ENCODE assay signal across 9 cellular contexts in the genomic region with DNA sequence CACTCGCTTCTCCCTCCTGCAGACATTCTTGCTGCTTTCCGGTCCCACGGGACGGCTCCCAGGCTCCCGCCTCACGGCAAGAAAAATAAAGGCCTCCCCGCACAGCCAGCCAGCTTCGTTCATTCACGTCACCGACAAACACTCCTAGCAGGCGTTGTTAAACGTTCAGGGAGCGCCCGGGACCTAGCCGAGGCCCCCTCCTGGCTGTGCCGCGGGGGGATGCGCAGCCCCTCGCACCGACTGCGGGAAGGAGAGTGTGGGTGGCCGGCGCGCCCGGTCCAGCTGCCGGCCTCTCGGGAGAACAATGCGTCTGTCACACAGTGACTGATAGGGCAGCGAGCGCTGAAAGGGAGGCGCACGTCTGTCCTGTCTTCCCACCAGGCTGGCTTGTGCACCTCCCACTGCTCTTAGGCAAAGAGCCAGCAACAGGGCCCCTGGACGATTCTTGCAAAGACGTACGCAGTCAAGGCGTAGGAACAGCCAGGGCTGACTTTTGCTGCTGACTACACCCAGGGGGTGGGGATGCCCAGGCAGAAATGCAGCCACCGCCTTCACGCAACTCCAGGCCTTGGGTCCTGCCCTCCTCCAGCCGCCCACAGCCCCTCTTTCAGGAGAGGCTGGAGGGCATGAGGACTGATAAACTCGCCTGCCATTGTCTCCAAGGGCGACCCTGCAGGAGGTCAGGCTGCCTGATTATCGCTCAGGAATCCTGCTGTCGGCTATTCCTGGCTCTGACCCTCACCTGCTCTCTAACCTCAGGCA.
A peak's percentile ranks its signal among the peaks of the same experiment; 100 is the strongest.
DNase-seq lines count a peak whose midpoint lies in the region; ATAC-seq and TF ChIP-seq lines count a peak whose summit lies in the region.
"Had no signal": no experiment of that assay in that cellular context is flagged by ENCODE, and none has a peak within 500 bp of the region (broad histone marks: within the 10 kb centered on the region; RNA-seq: fewer than 3 reads in every experiment).

No MANE protein-coding gene starts in this region.

- no peaks in the 10 kb centered on the region for H3K36me3 ChIP-seq in skeletal muscle satellite cell (ENCODE audit: insufficient read depth, low read length)

- peaks cover 0 to 4% (median 0%) of the 10 kb centered on the region in 5 experiments for H3K9me3 Mint-ChIP-seq in brain
- H3K9me3 Mint-ChIP-seq: activated T-cell treated with anti-CD3 and anti-CD28 coated beads, Interleukin-2, amount 50 U/mL, for 72 hours had no signal

- H3K4me1 ChIP-seq in skeletal muscle satellite cell (ENCODE audit: control insufficient read depth, insufficient read depth, low read length) = peaks cover 13% of the 10 kb centered on the region

- DNase-seq in AG20443 (ENCODE audit: low spot score) (peak; percentile 21), NB4 (ENCODE audit: low read depth) (peak; percentile 21), iPS-NIHi11 (ENCODE audit: low spot score) (peak; percentile 48)
- DNase-seq: activated T-cell treated with anti-CD3 and anti-CD28 coated beads, Interleukin-2, amount 50 U/mL, for 72 hours had no signal

- no peaks in the 10 kb centered on the region for H3K9me3 ChIP-seq in skeletal muscle satellite cell (replicated peaks; ENCODE audit: low read length)

- peak overlapping the region; percentile 96 for H3K4me2 ChIP-seq in skeletal muscle satellite cell (ENCODE audit: low read length)

- H3K27ac Mint-ChIP-seq in brain = peak overlapping the region in 3 of 5 experiments; percentile 1 to 9 (median 6)
- H3K27ac Mint-ChIP-seq: activated T-cell treated with anti-CD3 and anti-CD28 coated beads, Interleukin-2, amount 50 U/mL, for 72 hours had no signal

- peaks cover 26% of the 10 kb centered on the region for H3K27me3 ChIP-seq in skeletal muscle satellite cell (ENCODE audit: control insufficient read depth, insufficient read depth, low read length)

- H3K4me1 Mint-ChIP-seq in brain = peaks cover 9% of the 10 kb centered on the region

- H3K4me3 Mint-ChIP-seq in brain = peak overlapping the region; percentile 67 to 79 (median 74)

- peak overlapping the region; percentile 55 for H3K9ac ChIP-seq in skeletal muscle satellite cell (ENCODE audit: low read depth, low read length)

- TF ChIP-seq POLR2A in NB4 (IDR thresholded peaks at IDR 0.05; ENCODE audit: extremely low read depth, insufficient read length) = no peak

- ATAC-seq in HG02885 (IDR thresholded peaks at IDR 0.05; ENCODE audit: poor library complexity, unreplicated experiment) (no peak), HG02571 (IDR thresholded peaks at IDR 0.05; ENCODE audit: unreplicated experiment) (no peak), GM21390 (IDR thresholded peaks at IDR 0.05; ENCODE audit: unreplicated experiment) (no peak)

- no peak for TF ChIP-seq CTCF in NB4 (IDR thresholded peaks at IDR 0.05; ENCODE audit: low read depth, low read length)
- no peak for TF ChIP-seq CTCF in brain (conservative IDR thresholded peaks at IDR 0.05)

- H3K36me3 Mint-ChIP-seq in brain = no peaks in the 10 kb centered on the region

- H3K4me3 ChIP-seq in NB4 (ENCODE audit: low read depth, low read length) (no peak overlapping the region), skeletal muscle satellite cell (ENCODE audit: low read length) (peak overlapping the region; percentile 71)

- H3K27me3 Mint-ChIP-seq in brain = peaks cover 27% of the 10 kb centered on the region
